In genomic region chr9:124372038-124372437, GRCh38 we compare ENCODE assay signal across 20 cellular contexts.
"Had no signal": no experiment of that assay in that cellular context is flagged by ENCODE, and none has a peak within 500 bp of the region (broad histone marks: within the 10 kb centered on the region; RNA-seq: fewer than 3 reads in every experiment).

No MANE protein-coding gene starts in this region.

- H3K4me3 Mint-ChIP-seq: nephron, T-cell had no signal

- H3K9me3 ChIP-seq: body of pancreas, right atrium auricular region, transverse colon had no signal

- H3K4me3 ChIP-seq: body of pancreas, right atrium auricular region, skin epidermis, transverse colon had no signal

- H3K27me3 Mint-ChIP-seq: T-cell had no signal

- DNase-seq: activated CD4-positive, CD25-positive, alpha-beta regulatory T cell treated with anti-CD3 and anti-CD28 coated beads, Interleukin-2, amount 50 U/mL, for 72 hours; activated T-cell treated with anti-CD3 and anti-CD28 coated beads for 4 hours; amniotic stem cell; body of pancreas; central memory CD4-positive, alpha-beta T cell; effector memory CD4-positive, alpha-beta T cell; hippocampal formation; kidney; mesendoderm; occipital lobe; stimulated activated CD4-positive, alpha-beta T cell treated with anti-CD3 and anti-CD28 coated beads, Interleukin-4, amount 100 ng/mL, for 24 hours; stimulated activated naive CD4-positive, alpha-beta T cell; substantia nigra; T-cell; T-helper 9 cell; transverse colon had no signal

- H3K4me1 ChIP-seq: transverse colon had no signal

- H3K27ac ChIP-seq: body of pancreas, right atrium auricular region, skin epidermis, transverse colon had no signal

- ATAC-seq: activated naive CD4-positive, alpha-beta T cell treated with anti-CD3 and anti-CD28 coated beads, Interleukin-2, amount 50 U/mL, for 72 hours; body of pancreas; T-cell had no signal

- H3K27me3 ChIP-seq: body of pancreas, right atrium auricular region, transverse colon had no signal

- H3K9me3 Mint-ChIP-seq: activated naive CD4-positive, alpha-beta T cell treated with anti-CD3 and anti-CD28 coated beads, Interleukin-2, amount 50 U/mL, for 72 hours had no signal

- H3K36me3 ChIP-seq: right atrium auricular region, transverse colon had no signal

- H3K27ac Mint-ChIP-seq: nephron, T-cell had no signal
